In genomic region chr7:138004936-138005335, GRCh38 we compare ENCODE assay signal across 18 cellular contexts.
"Had no signal": no experiment of that assay in that cellular context is flagged by ENCODE, and none has a peak within 500 bp of the region (broad histone marks: within the 10 kb centered on the region; RNA-seq: fewer than 3 reads in every experiment).

No MANE protein-coding gene starts in this region.

- ATAC-seq: esophagus mucosa; gastroesophageal sphincter; left colon; stimulated activated naive B cell treated with anti-CD40 and anti-IgM and Interleukin-4, amounts not matched to agents 10 μg/mL and 1 μg/mL and 100 μg/mL, for 72 hours had no signal

- H3K27me3 Mint-ChIP-seq: naive B cell; stimulated activated naive B cell treated with anti-CD40 and anti-IgM and Interleukin-4, amounts not matched to agents 10 μg/mL and 1 μg/mL and 100 μg/mL, for 72 hours had no signal

- H3K4me3 ChIP-seq: gastroesophageal sphincter, right atrium auricular region, sigmoid colon, skin epidermis, stomach, thoracic aorta, transverse colon had no signal

- H3K27me3 ChIP-seq: gastroesophageal sphincter, right atrium auricular region, sigmoid colon, stomach, transverse colon had no signal

- H3K27ac Mint-ChIP-seq: nephron progenitor cell; stimulated activated naive B cell treated with anti-CD40 and anti-IgM and Interleukin-4, amounts not matched to agents 10 μg/mL and 1 μg/mL and 100 μg/mL, for 72 hours had no signal

- H3K9me3 ChIP-seq: gastroesophageal sphincter, right atrium auricular region, sigmoid colon, stomach, thoracic aorta, transverse colon had no signal

- DNase-seq: effector memory CD4-positive, alpha-beta T cell; left colon; mesendoderm; naive B cell; nephron progenitor cell; posterior cingulate gyrus; sigmoid colon; stimulated activated CD4-positive, alpha-beta T cell treated with anti-CD3 and anti-CD28 coated beads, Interleukin-2, amount 100 ng/mL, for 24 hours; stimulated activated CD4-positive, alpha-beta T cell treated with anti-CD3 and anti-CD28 coated beads, Interleukin-4, amount 100 ng/mL, for 4 hours; stimulated activated naive B cell treated with anti-CD40 and anti-IgM and Interleukin-4, amounts not matched to agents 10 μg/mL and 1 μg/mL and 100 μg/mL, for 72 hours; stomach; substantia nigra; transverse colon had no signal

- H3K36me3 Mint-ChIP-seq: naive B cell; stimulated activated naive B cell treated with anti-CD40 and anti-IgM and Interleukin-4, amounts not matched to agents 10 μg/mL and 1 μg/mL and 100 μg/mL, for 72 hours had no signal

- H3K27ac ChIP-seq: gastroesophageal sphincter, right atrium auricular region, sigmoid colon, stomach, thoracic aorta, transverse colon had no signal

- H3K36me3 ChIP-seq: gastroesophageal sphincter, right atrium auricular region, sigmoid colon, stomach, thoracic aorta, transverse colon had no signal

- H3K4me3 Mint-ChIP-seq: nephron progenitor cell; stimulated activated naive B cell treated with anti-CD40 and anti-IgM and Interleukin-4, amounts not matched to agents 10 μg/mL and 1 μg/mL and 100 μg/mL, for 72 hours had no signal

- H3K9me3 Mint-ChIP-seq: naive B cell; nephron progenitor cell; stimulated activated naive B cell treated with anti-CD40 and anti-IgM and Interleukin-4, amounts not matched to agents 10 μg/mL and 1 μg/mL and 100 μg/mL, for 72 hours had no signal
